In the genomic region with DNA sequence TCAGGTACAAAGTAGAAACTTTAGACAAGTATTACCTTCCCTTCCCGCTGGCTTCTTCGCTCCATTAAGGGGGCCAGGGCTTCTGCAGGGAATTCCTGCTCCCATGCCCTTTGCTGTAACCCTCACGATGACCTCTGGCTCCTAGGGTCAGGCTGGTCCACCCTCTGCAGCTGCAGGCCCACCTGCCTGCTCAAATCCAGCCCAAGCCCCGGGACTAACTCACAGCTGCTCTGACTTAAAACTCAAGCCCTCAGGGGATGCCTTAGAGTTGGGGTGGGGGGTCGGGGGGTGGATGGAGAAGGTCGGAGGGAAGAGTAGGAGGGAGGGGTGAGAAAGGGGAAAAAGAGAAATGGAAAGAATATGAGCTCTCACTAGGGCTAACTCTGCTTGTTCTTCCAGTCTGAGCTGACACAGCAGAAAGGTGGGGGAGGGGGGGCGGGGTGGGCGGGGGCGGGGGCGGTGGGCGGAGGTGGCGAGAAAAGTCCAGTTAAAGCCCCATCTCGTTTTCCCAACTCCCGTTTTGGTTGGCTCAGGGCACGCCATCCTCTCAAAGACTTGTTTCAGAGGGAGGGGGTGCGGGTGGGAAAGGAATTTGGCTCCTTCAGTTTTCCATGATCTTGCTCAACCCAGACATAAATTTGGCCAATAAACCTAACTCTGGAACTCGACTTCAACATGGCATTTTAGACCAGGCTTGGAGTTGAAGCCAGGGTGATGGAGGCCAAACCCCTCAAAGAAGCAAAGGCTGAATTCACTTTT, we compare ENCODE assay signal across 8 cellular contexts. TPM values are rescaled to one million over a fixed set of nuclear protein-coding genes. Genes with fewer than 3 reads are reported as not detected.
DNase-seq lines count a peak whose midpoint lies in the region; ATAC-seq, FAIRE-seq and TF ChIP-seq lines count a peak whose summit lies in the region.

No MANE protein-coding gene starts in this region.

- no peak for TF ChIP-seq POLR2A in HepG2 (IDR thresholded peaks at IDR 0.05; ENCODE audit: insufficient read depth in 1 of 2, low read depth in 2 of 2, low read length in 2 of 2)
- no peak for TF ChIP-seq POLR2A in right lobe of liver (IDR thresholded peaks at IDR 0.05)

- H3K36me3 ChIP-seq in HepG2 (replicated peaks in 1 of 2; ENCODE audit: control insufficient read depth in 1 of 2, insufficient read depth in 2 of 2, low read length in 2 of 2) (no peaks in the 10 kb centered on the region), right lobe of liver (no peaks in the 10 kb centered on the region), endocrine pancreas (ENCODE audit: control insufficient read depth, insufficient read depth, low read length) (no peaks in the 10 kb centered on the region), muscle layer of duodenum (ENCODE audit: control insufficient read depth in 1 of 2, insufficient read depth in 2 of 2, low read length in 2 of 2) (peaks cover 0 to 13% of the 10 kb centered on the region in 2 donors), aorta (ENCODE audit: control insufficient read depth in 1 of 2, insufficient read depth in 2 of 2, low read length in 1 of 2) (no peaks in the 10 kb centered on the region)

- in situ Hi-C loops in HepG2 (cut with HindIII; ENCODE audit: extremely low pct_ligation_motif_present, low pct_unique_long_range_greater_than_20kb): loop anchor here (5.0 kb wide), 2 partner anchors 457 to 1022 kb away; no protein-coding TSS in a partner anchor

- H3K27ac ChIP-seq in HepG2 (ENCODE audit: extremely low read length, insufficient read depth, low read length) (no peak overlapping the region), right lobe of liver (no peak overlapping the region), muscle layer of duodenum (ENCODE audit: low read length) (peak overlapping the region; percentile 92), aorta (ENCODE audit: low read depth in 1 of 2, low read length in 2 of 2) (peak overlapping the region; percentile 79 to 98)

- 9% methylated on average over 17 of the region's 17 CpGs for WGBS in HepG2 (ENCODE audit: low lambda C conversion rate)
- WGBS in right lobe of liver (ENCODE audit: insufficient coverage, low coverage, low lambda C conversion rate, missing lambda C conversion rate): 12% methylated on average over 15 of the region's 17 CpGs
- WGBS in aorta, 2 donors: 5 to 8% methylated on average over 11 to 17 of the region's 17 CpGs

- ATAC-seq in HepG2: no peak
- ATAC-seq in right lobe of liver: no peak
- peak; percentile 30 for ATAC-seq in aorta (ENCODE audit: low FRiP score)
- no peak for ATAC-seq in HG03159 (IDR thresholded peaks at IDR 0.05; ENCODE audit: unreplicated experiment)
- ATAC-seq in GM19023 (IDR thresholded peaks at IDR 0.05; ENCODE audit: unreplicated experiment): no peak

- POLR2A ChIA-PET in HepG2 (lab: Yijun Ruan, JAX): no interaction called here

- H3K9ac ChIP-seq in HepG2 (ENCODE audit: insufficient read depth, low read depth, low read length): no peak overlapping the region
- H3K9ac ChIP-seq in endocrine pancreas (ENCODE audit: control insufficient read depth, insufficient read depth, low read length): peak overlapping the region; percentile 78

- DNase-seq in HepG2 (ENCODE audit: low spot score): no peak
- no peak for DNase-seq in right lobe of liver
- peak; percentile 85 to 86 for DNase-seq in aorta
- DNase-seq in NCI-H510A treated with DMSO at 0.1 percent for 48 hours (lab: John Stamatoyannopoulos, UW): no peak

- H3K4me2 ChIP-seq in HepG2 (ENCODE audit: low read depth, low read length): no peak overlapping the region

- H4K20me1 ChIP-seq in HepG2 (ENCODE audit: insufficient read depth, low read length): no peaks in the 10 kb centered on the region

- no peaks in the 10 kb centered on the region for H3K9me3 ChIP-seq in HepG2 (ENCODE audit: low read length)
- no peaks in the 10 kb centered on the region for H3K9me3 ChIP-seq in right lobe of liver
- H3K9me3 ChIP-seq in endocrine pancreas (ENCODE audit: control insufficient read depth, low read length): no peaks in the 10 kb centered on the region
- no peaks in the 10 kb centered on the region for H3K9me3 ChIP-seq in muscle layer of duodenum (ENCODE audit: control insufficient read depth in 1 of 2, low read length in 2 of 2)
- H3K9me3 ChIP-seq in aorta (ENCODE audit: control insufficient read depth, low read length): no peaks in the 10 kb centered on the region

- TF ChIP-seq EP300 in HepG2 (IDR thresholded peaks at IDR 0.05; ENCODE audit: low read depth in 2 of 2, low read length in 2 of 2) (no peak), HepG2 (CRISPR knock-in tag; IDR thresholded peaks at IDR 0.05; ENCODE audit: borderline replicate concordance) (no peak)

- no peak for TF ChIP-seq RAD21 in HepG2 (CRISPR knock-in tag; IDR thresholded peaks at IDR 0.05)

- no TSS peak for BruUV-seq in HepG2 (replicated peaks; lab: Mats Ljungman, UMichigan)

- no peak for FAIRE-seq in HepG2 (lab: Jason Lieb, UNC)

- H3K27me3 ChIP-seq in HepG2 (ENCODE audit: control insufficient read depth in 1 of 2, insufficient read depth in 2 of 2, low read length in 2 of 2) (peaks cover 30 to 63% of the 10 kb centered on the region in 2 experiments), right lobe of liver (peaks cover 0 to 16% of the 10 kb centered on the region in 2 donors), endocrine pancreas (ENCODE audit: control insufficient read depth, insufficient read depth, low read length) (no peaks in the 10 kb centered on the region), muscle layer of duodenum (ENCODE audit: low read depth, low read length) (peaks cover 15% of the 10 kb centered on the region), aorta (ENCODE audit: control insufficient read depth in 1 of 2, insufficient read depth in 2 of 2, low read length in 1 of 2) (no peaks in the 10 kb centered on the region)

- CTCF ChIA-PET in HepG2 (lab: Yijun Ruan, JAX; ENCODE audit: low intra/inter-chr PET ratio, low total read pairs): no interaction called here

- intact Hi-C loops in HepG2 (cut with micrococcal nuclease; ENCODE audit: unreplicated experiment): loop anchor here (10.0 kb wide), 1 partner anchor 644 kb away; no protein-coding TSS in a partner anchor
- intact Hi-C loops in right lobe of liver (cut with DNase I): no loop called here
- intact Hi-C loops in aorta (cut with DNase I): loop anchor here (10.0 kb wide), 3 partner anchors 364 to 744 kb away; no protein-coding TSS in a partner anchor

- no peak overlapping the region for H3K4me3 ChIP-seq in HepG2 (replicated peaks in 1 of 3; ENCODE audit: insufficient read depth in 1 of 3, low read depth in 2 of 3, low read length in 3 of 3)
- no peak overlapping the region for H3K4me3 ChIP-seq in right lobe of liver
- peak overlapping the region; percentile 85 for H3K4me3 ChIP-seq in endocrine pancreas (ENCODE audit: control insufficient read depth, insufficient read depth, low read length)
- H3K4me3 ChIP-seq in muscle layer of duodenum (ENCODE audit: low read depth in 1 of 2, low read length in 2 of 2): peak overlapping the region; percentile 62 to 75
- peak overlapping the region; percentile 38 to 70 for H3K4me3 ChIP-seq in aorta (ENCODE audit: low read length in 2 of 2)

- TF ChIP-seq CTCF in HepG2 (CRISPR knock-in tag; IDR thresholded peaks at IDR 0.05): no peak
- no peak for TF ChIP-seq CTCF in right lobe of liver (IDR thresholded peaks at IDR 0.05)

- H3K4me1 ChIP-seq in HepG2 (ENCODE audit: insufficient read depth, low read length): no peaks in the 10 kb centered on the region
- peaks cover 0 to 23% (median 7%) of the 10 kb centered on the region in 4 donors for H3K4me1 ChIP-seq in right lobe of liver
- H3K4me1 ChIP-seq in endocrine pancreas (ENCODE audit: control insufficient read depth, insufficient read depth, low read length): no peaks in the 10 kb centered on the region
- peaks cover 0 to 61% of the 10 kb centered on the region in 2 donors for H3K4me1 ChIP-seq in muscle layer of duodenum (ENCODE audit: control insufficient read depth in 1 of 2, insufficient read depth in 2 of 2, low read length in 2 of 2)
- peaks cover 0 to 4% of the 10 kb centered on the region in 2 donors for H3K4me1 ChIP-seq in aorta (ENCODE audit: control insufficient read depth in 1 of 2, insufficient read depth in 2 of 2, low read length in 2 of 2)

- no peak overlapping the region for H2AFZ ChIP-seq in HepG2 (ENCODE audit: low read length)

- no peaks in the 10 kb centered on the region for H3K79me2 ChIP-seq in HepG2 (ENCODE audit: insufficient read depth, low read length)

RNA-seq across cellular contexts. Expression of gene IGFBP5, which starts 4.7 kb away (rescaled TPM):
- total RNA-seq in HepG2 (2016; rRNA removed; fragmentation: Illumina TruSeq; extraction: Trizol) (not detected in 2 replicates), right lobe of liver (10 to 100 TPM; 13.7 to 76.0 (median 30.9) TPM), aorta (1,000 to 10,000 TPM in 1 of 2 donors, 100 to 1,000 TPM in 1; 808 to 1,222 TPM)
- not detected in 2 replicates for total RNA-seq in HepG2 (2016; cell fraction: cytosol; rRNA removed; fragmentation: Illumina TruSeq; extraction: Trizol; ENCODE audit: low read depth)
- 0.02 TPM in 1 of 2 replicates, not detected in the other for total RNA-seq in HepG2 (2016; cell fraction: insoluble cytoplasmic fraction; rRNA removed; fragmentation: Illumina TruSeq; extraction: Trizol)
- not detected in 2 replicates for total RNA-seq in HepG2 (2016; cell fraction: membrane; rRNA removed; fragmentation: Illumina TruSeq; extraction: Trizol)
- not detected in 2 replicates for total RNA-seq in HepG2 (2016; cell fraction: nucleus; rRNA removed; fragmentation: Illumina TruSeq; extraction: Trizol)
- polyA plus RNA-seq in HepG2 (2011; rRNA removed) (0.07 and 0.15 TPM in 2 replicates), aorta (100 to 1,000 TPM; 123 to 385 TPM)
- polyA plus RNA-seq in HepG2 (2011; cell fraction: cytosol; rRNA removed): 0.05 TPM in 2 replicates
- 0.03 and 0.14 TPM in 2 replicates for polyA plus RNA-seq in HepG2 (2011; cell fraction: nucleus; rRNA removed)
- 0.11 TPM in 1 of 2 replicates, not detected in the other for polyA plus RNA-seq in HepG2 (2012)
- polyA plus RNA-seq in HepG2 (2016; cell fraction: cytosol; fragmentation: Illumina TruSeq; extraction: Trizol; ENCODE audit: low read depth): not detected in 2 replicates
- not detected in 2 replicates for polyA plus RNA-seq in HepG2 (2016; cell fraction: insoluble cytoplasmic fraction; fragmentation: Illumina TruSeq; extraction: Trizol; ENCODE audit: low read depth)
- polyA plus RNA-seq in HepG2 (2016; cell fraction: membrane; fragmentation: Illumina TruSeq; extraction: Trizol; ENCODE audit: low read depth): not detected in 2 replicates
- not detected in 2 replicates for polyA plus RNA-seq in HepG2 (2016; cell fraction: nucleus; fragmentation: Illumina TruSeq; extraction: Trizol; ENCODE audit: insufficient read depth, low read depth)
- polyA minus RNA-seq in HepG2 (2011; rRNA and poly(A)+ RNA removed; ENCODE audit: low replicate concordance): 0.02 TPM in 1 of 2 replicates, not detected in the other
- not detected in 2 replicates for polyA minus RNA-seq in HepG2 (2011; cell fraction: cytosol; rRNA and poly(A)+ RNA removed)
- polyA minus RNA-seq in HepG2 (2011; cell fraction: nucleus; rRNA and poly(A)+ RNA removed): under 0.01 TPM in 1 of 2 replicates, not detected in the other

RNA-seq across cellular contexts. Expression of gene IGFBP2, which starts 57.4 kb away (rescaled TPM):
- total RNA-seq in HepG2 (2016; rRNA removed; fragmentation: Illumina TruSeq; extraction: Trizol): 0.45 and 2.0 TPM in 2 replicates
- 0.79 and 0.81 TPM in 2 replicates for total RNA-seq in HepG2 (2016; cell fraction: cytosol; rRNA removed; fragmentation: Illumina TruSeq; extraction: Trizol; ENCODE audit: low read depth)
- 0.83 and 1.8 TPM in 2 replicates for total RNA-seq in HepG2 (2016; cell fraction: insoluble cytoplasmic fraction; rRNA removed; fragmentation: Illumina TruSeq; extraction: Trizol)
- 0.68 and 1.4 TPM in 2 replicates for total RNA-seq in HepG2 (2016; cell fraction: membrane; rRNA removed; fragmentation: Illumina TruSeq; extraction: Trizol)
- total RNA-seq in HepG2 (2016; cell fraction: nucleus; rRNA removed; fragmentation: Illumina TruSeq; extraction: Trizol): 1.2 and 2.0 TPM in 2 replicates
- 5.8 and 11.4 TPM in 2 replicates for polyA plus RNA-seq in HepG2 (2011; rRNA removed)
- 8.5 and 9.3 TPM in 2 replicates for polyA plus RNA-seq in HepG2 (2011; cell fraction: cytosol; rRNA removed)
- polyA plus RNA-seq in HepG2 (2011; cell fraction: nucleus; rRNA removed): 3.3 and 6.4 TPM in 2 replicates
- polyA plus RNA-seq in HepG2 (2012): 18.9 and 24.8 TPM in 2 replicates
- 0.59 and 1.1 TPM in 2 replicates for polyA plus RNA-seq in HepG2 (2016; cell fraction: cytosol; fragmentation: Illumina TruSeq; extraction: Trizol; ENCODE audit: low read depth)
- 0.91 and 1.3 TPM in 2 replicates for polyA plus RNA-seq in HepG2 (2016; cell fraction: insoluble cytoplasmic fraction; fragmentation: Illumina TruSeq; extraction: Trizol; ENCODE audit: low read depth)
- polyA plus RNA-seq in HepG2 (2016; cell fraction: membrane; fragmentation: Illumina TruSeq; extraction: Trizol; ENCODE audit: low read depth): 1.1 and 1.2 TPM in 2 replicates
- polyA plus RNA-seq in HepG2 (2016; cell fraction: nucleus; fragmentation: Illumina TruSeq; extraction: Trizol; ENCODE audit: insufficient read depth, low read depth): 3.8 and 3.9 TPM in 2 replicates
- polyA minus RNA-seq in HepG2 (2011; rRNA and poly(A)+ RNA removed; ENCODE audit: low replicate concordance): 0.19 and 1.9 TPM in 2 replicates
- 1.7 and 3.2 TPM in 2 replicates for polyA minus RNA-seq in HepG2 (2011; cell fraction: cytosol; rRNA and poly(A)+ RNA removed)
- polyA minus RNA-seq in HepG2 (2011; cell fraction: nucleus; rRNA and poly(A)+ RNA removed): 0.52 and 0.99 TPM in 2 replicates
- total RNA-seq in right lobe of liver: 1,000 to 10,000 TPM in 2 of 6 experiments, 100 to 1,000 TPM in 4; 276 to 1,091 (median 406) TPM
- 100 to 1,000 TPM; 657 to 663 TPM for total RNA-seq in aorta
- 1,000 to 10,000 TPM in 1 of 2 donors, 100 to 1,000 TPM in 1; 869 to 1,436 TPM for polyA plus RNA-seq in aorta

Comparison
In these comparisons a context has a peak if more than half of its experiments do, and no peak if none do; other contexts are left out.
1. RNA of gene IGFBP5, which starts 4.7 kb away (total RNA-seq): 808 to 1,222 TPM in aorta and 13.7 to 76.0 TPM in right lobe of liver; 0.02 TPM in HepG2; every median in the first group is over 10 times any median in the second.
2. RNA of gene IGFBP2, which starts 57.4 kb away (total RNA-seq): 657 to 663 TPM in aorta and 276 to 1,091 TPM in right lobe of liver; 0.45 to 2.0 TPM in HepG2; every median in the first group is over 10 times any median in the second.
3. intact Hi-C loops: an anchor here in HepG2 (10.0 kb wide) and aorta (10.0 kb wide); none called in right lobe of liver.
4. DNase-seq: peak in aorta (2 of 2); none in HepG2 (single experiment), right lobe of liver (0 of 3) and NCI-H510A treated with DMSO at 0.1 percent for 48 hours (single experiment).
5. H3K27ac ChIP-seq: peak in muscle layer of duodenum (single experiment) and aorta (2 of 2); none in HepG2 (single experiment) and right lobe of liver (0 of 3).
6. H3K4me3 ChIP-seq: peak in endocrine pancreas (single experiment), muscle layer of duodenum (2 of 2) and aorta (2 of 2); none in HepG2 (0 of 3) and right lobe of liver (0 of 3).